In genomic region chr20:32823078-32823477, GRCh38 we compare ENCODE assay signal across 8 cellular contexts. TPM values are rescaled to one million over a fixed set of nuclear protein-coding genes. Genes with fewer than 3 reads are reported as not detected.
DNase-seq lines count a peak whose midpoint lies in the region; ATAC-seq and TF ChIP-seq lines count a peak whose summit lies in the region.

No MANE protein-coding gene starts in this region.

- intact Hi-C loops in gastrocnemius medialis (cut with DNase I; ENCODE audit: low total_unique reads) (no loop called here), lower lobe of right lung (cut with DNase I) (no loop called here)

- peaks cover 42 to 54% of the 10 kb centered on the region in 2 donors for H3K4me1 Mint-ChIP-seq in effector memory CD8-positive, alpha-beta T cell (ENCODE audit: low read depth in 2 of 2)

- H3K4me1 ChIP-seq in RWPE2 (ENCODE audit: insufficient read depth, poor library complexity, severe bottlenecking) (peaks cover 30% of the 10 kb centered on the region), gastrocnemius medialis (peaks cover 31 to 33% of the 10 kb centered on the region in 2 donors), lower lobe of right lung (peaks cover 46% of the 10 kb centered on the region)

- H3K36me3 ChIP-seq in RWPE2 (ENCODE audit: low read depth) (peaks cover 43% of the 10 kb centered on the region), gastrocnemius medialis (peaks cover 0 to 15% of the 10 kb centered on the region in 2 donors), lower lobe of right lung (peaks cover 27% of the 10 kb centered on the region)

- DNase-seq in GF-D8 (lab: John Stamatoyannopoulos, UW), result peak; percentile 29
- no peak for DNase-seq in RWPE2 (ENCODE audit: low spot score)
- DNase-seq in effector memory CD8-positive, alpha-beta T cell, result no peak
- DNase-seq in gastrocnemius medialis, result no peak
- no peak for DNase-seq in globus pallidus (ENCODE audit: low spot score)
- no peak for DNase-seq in lower lobe of right lung
- DNase-seq in effector CD4-positive, alpha-beta T cell, result no peak

- no peak overlapping the region for H3K4me3 ChIP-seq in RWPE2 (ENCODE audit: severe bottlenecking)
- no peak overlapping the region for H3K4me3 ChIP-seq in gastrocnemius medialis
- H3K4me3 ChIP-seq in lower lobe of right lung, result no peak overlapping the region

- peaks cover 61% of the 10 kb centered on the region for H3K36me3 Mint-ChIP-seq in effector memory CD8-positive, alpha-beta T cell (ENCODE audit: insufficient read depth)

- peak; percentile 65 for ATAC-seq in RWPE2 (ENCODE audit: low read depth)
- ATAC-seq in effector memory CD8-positive, alpha-beta T cell (replicated peaks), result no peak
- ATAC-seq in gastrocnemius medialis, result no peak
- ATAC-seq in GM21423 (IDR thresholded peaks at IDR 0.05; ENCODE audit: unreplicated experiment), result no peak
- ATAC-seq in lower lobe of right lung, result no peak

- peak overlapping the region; percentile 7 for H3K27ac ChIP-seq in RWPE2 (ENCODE audit: poor library complexity, severe bottlenecking)
- peak overlapping the region in 3 of 4 donors; percentile 31 to 47 (median 42) for H3K27ac ChIP-seq in gastrocnemius medialis
- no peak overlapping the region for H3K27ac ChIP-seq in lower lobe of right lung

- no peaks in the 10 kb centered on the region for H3K9me3 Mint-ChIP-seq in effector memory CD8-positive, alpha-beta T cell

- no peaks in the 10 kb centered on the region for H3K27me3 Mint-ChIP-seq in effector memory CD8-positive, alpha-beta T cell

- in situ Hi-C loops in gastrocnemius medialis (cut with MboI; ENCODE audit: low sequenced_read_pairs in 4 of 4), result no loop called here

- H3K9me3 ChIP-seq in RWPE2 (ENCODE audit: severe bottlenecking) (no peaks in the 10 kb centered on the region), gastrocnemius medialis (no peaks in the 10 kb centered on the region), lower lobe of right lung (no peaks in the 10 kb centered on the region)

- no peak for TF ChIP-seq POLR2A in gastrocnemius medialis (IDR thresholded peaks at IDR 0.05)

- H3K27ac Mint-ChIP-seq in effector memory CD8-positive, alpha-beta T cell, result peak overlapping the region; percentile 74 to 84

- TF ChIP-seq CTCF in RWPE2 (IDR thresholded peaks at IDR 0.05; ENCODE audit: poor library complexity, severe bottlenecking) (peak; percentile 18), gastrocnemius medialis (IDR thresholded peaks at IDR 0.05 in 4 of 5, conservative IDR thresholded peaks at IDR 0.05 in 1 of 5) (no peak), lower lobe of right lung (IDR thresholded peaks at IDR 0.05) (no peak)

- peak overlapping the region; percentile 31 to 56 for H3K4me3 Mint-ChIP-seq in effector memory CD8-positive, alpha-beta T cell

- H3K27me3 ChIP-seq in RWPE2 (ENCODE audit: insufficient read depth, poor library complexity, severe bottlenecking) (no peaks in the 10 kb centered on the region), gastrocnemius medialis (no peaks in the 10 kb centered on the region), lower lobe of right lung (ENCODE audit: low read depth) (no peaks in the 10 kb centered on the region)

RNA-seq across cellular contexts. Expression of gene MAPRE1, which starts 3.3 kb away (rescaled TPM):
- total RNA-seq in gastrocnemius medialis (10 to 100 TPM; 33.9 to 53.5 (median 42.3) TPM), lower lobe of right lung (82.8 TPM)

RNA-seq across cellular contexts. Expression of gene EFCAB8, which starts 35.6 kb away (rescaled TPM):
- total RNA-seq in gastrocnemius medialis (not detected), lower lobe of right lung (0.30 TPM)
